ENCODE assay signal across 15 cellular contexts in the genomic region with DNA sequence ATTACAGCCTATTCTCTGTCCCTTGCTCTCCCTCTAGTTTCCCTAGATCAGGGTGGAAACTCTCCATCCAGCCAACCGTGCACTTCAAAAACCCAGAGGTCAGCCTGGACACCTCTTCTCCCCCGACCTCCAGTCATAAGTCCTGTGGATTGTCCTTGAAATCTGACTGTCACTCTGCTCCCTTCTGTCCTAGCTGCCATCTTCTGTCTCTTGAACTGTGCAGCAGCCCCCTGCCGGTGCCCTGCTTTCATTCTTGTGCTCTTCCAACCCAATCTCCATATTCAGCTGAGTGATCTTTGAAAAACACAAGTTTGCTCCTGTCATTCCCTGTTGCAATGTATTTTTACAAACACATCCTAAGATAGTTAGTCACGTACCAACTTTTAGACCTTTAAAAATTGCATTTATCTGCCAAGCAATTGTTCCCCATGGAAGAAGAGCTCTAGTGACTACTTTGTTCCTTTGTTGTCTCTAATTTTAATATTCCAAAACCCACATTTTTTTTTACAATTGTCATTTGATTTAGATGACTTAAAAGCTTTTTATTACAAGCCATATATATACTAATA.
A peak's percentile ranks its signal among the peaks of the same experiment; 100 is the strongest.
DNase-seq lines count a peak whose midpoint lies in the region; ATAC-seq and TF ChIP-seq lines count a peak whose summit lies in the region.
"Had no signal": no experiment of that assay in that cellular context is flagged by ENCODE, and none has a peak within 500 bp of the region (broad histone marks: within the 10 kb centered on the region; RNA-seq: fewer than 3 reads in every experiment).

No MANE protein-coding gene starts in this region.

- H3K27ac Mint-ChIP-seq in type B pancreatic cell = no peak overlapping the region
- H3K27ac Mint-ChIP-seq: activated CD8-positive, alpha-beta memory T cell treated with anti-CD3 and anti-CD28 coated beads, Interleukin-2, amount 10 ng/mL, durations not matched to agents 7 days and 5 days had no signal

- no peaks in the 10 kb centered on the region for H3K36me3 Mint-ChIP-seq in type B pancreatic cell

- no peaks in the 10 kb centered on the region for H3K9me2 ChIP-seq in SK-N-SH

- H3K9me3 Mint-ChIP-seq in type B pancreatic cell = no peaks in the 10 kb centered on the region

- H2AFZ ChIP-seq in SK-N-SH (ENCODE audit: low read depth) = peak overlapping the region; percentile 45; the same call in 1 of the 2 replicates

- H3K9ac ChIP-seq in SK-N-SH = no peak overlapping the region

- H3K27me3 ChIP-seq in SK-N-SH (ENCODE audit: insufficient read depth) = no peaks in the 10 kb centered on the region

- ATAC-seq in SK-N-SH treated with all-trans-retinoic acid at 6 μM for 48 hours (no peak; the same call in 2 of the 3 replicates), omental fat pad (ENCODE audit: low FRiP score) (no peak)
- ATAC-seq: esophagus mucosa had no signal

- H3K27me3 Mint-ChIP-seq in type B pancreatic cell = no peaks in the 10 kb centered on the region
- H3K27me3 Mint-ChIP-seq: activated CD8-positive, alpha-beta memory T cell treated with anti-CD3 and anti-CD28 coated beads, Interleukin-2, amount 10 ng/mL, durations not matched to agents 7 days and 5 days had no signal

- no peak for TF ChIP-seq RAD21 in SK-N-SH (IDR thresholded peaks at IDR 0.05; ENCODE audit: low read length)

- H3K4me2 ChIP-seq in SK-N-SH = 0 out of 2 replicates have a peak overlapping the region, but pooled peaks have one; percentile 42

- H3K79me2 ChIP-seq in SK-N-SH (ENCODE audit: insufficient read depth) = no peaks in the 10 kb centered on the region

- CTCF ChIA-PET in SK-N-SH (lab: Yijun Ruan, JAX) = interaction anchor here (1.0 to 1.9 kb wide), 4 partner anchors 10 to 339 kb away, joined by 3 to 9 read pairs (median 4); no protein-coding TSS in a partner anchor

- 86% methylated on average over 4 of the region's 4 CpGs for WGBS in SK-N-SH (ENCODE audit: low lambda C conversion rate)

- no peaks in the 10 kb centered on the region for H3K4me1 Mint-ChIP-seq in type B pancreatic cell (ENCODE audit: unreplicated experiment)

- no peaks in the 10 kb centered on the region for H4K20me1 ChIP-seq in SK-N-SH (ENCODE audit: insufficient read depth)

- peak overlapping the region in 1 of 2 experiments; percentile 76; a peak in 2 of 4 replicates for H3K27ac ChIP-seq in SK-N-SH (ENCODE audit: low read depth in 2 of 2, low read length in 1 of 2)

- TF ChIP-seq CTCF in SK-N-SH (IDR thresholded peaks at IDR 0.05) (no peak), epithelial cell of proximal tubule (conservative IDR thresholded peaks at IDR 0.05; ENCODE audit: low read depth, low read length) (peak; percentile 7), type B pancreatic cell (conservative IDR thresholded peaks at IDR 0.05) (peak; percentile 43), omental fat pad (IDR thresholded peaks at IDR 0.05) (no peak)

- POLR2A ChIA-PET in SK-N-SH (lab: Yijun Ruan, JAX) = interaction anchor here (1.1 kb wide), 1 partner anchor 331 kb away, joined by 5 read pairs; no protein-coding TSS in a partner anchor

- H3K4me1 ChIP-seq in SK-N-SH (ENCODE audit: control insufficient read depth in 1 of 2, insufficient read depth in 2 of 2, low read depth in 1 of 2, low read length in 1 of 2) = peaks cover 0 to 19% of the 10 kb centered on the region in 2 experiments; a peak in 2 of 4 replicates

- H3K9me3 ChIP-seq in SK-N-SH = no peaks in the 10 kb centered on the region

- no peaks in the 10 kb centered on the region for H3K36me3 ChIP-seq in SK-N-SH (replicated peaks in 1 of 2; ENCODE audit: control insufficient read depth in 1 of 2, insufficient read depth in 2 of 2, low read length in 1 of 2)

- no peak for TF ChIP-seq EP300 in SK-N-SH (IDR thresholded peaks at IDR 0.05; ENCODE audit: borderline replicate concordance in 1 of 2, low read depth in 1 of 2, low read length in 1 of 2)

- H3F3A ChIP-seq in SK-N-SH (replicated peaks; ENCODE audit: insufficient read depth) = no peaks in the 10 kb centered on the region

- DNase-seq in SK-N-SH (no peak), NCI-H146 treated with DMSO at 0.1 percent for 48 hours (lab: John Stamatoyannopoulos, UW; ENCODE audit: unreplicated experiment) (peak; percentile 65), epithelial cell of proximal tubule (ENCODE audit: low read depth) (no peak), type B pancreatic cell (ENCODE audit: extremely low spot score, unreplicated experiment) (no peak), omental fat pad (ENCODE audit: low spot score) (no peak), NCI-H2107 (lab: John Stamatoyannopoulos, UW) (no peak), foreskin melanocyte (no peak)
- DNase-seq: activated CD8-positive, alpha-beta memory T cell treated with anti-CD3 and anti-CD28 coated beads, Interleukin-2, amount 10 ng/mL, durations not matched to agents 7 days and 5 days; activated naive CD4-positive, alpha-beta T cell treated with Interleukin-2 at 50 U/mL for 16 hours; Calu3; cortex of kidney; kidney; NCI-H1092 treated with DMSO at 0.1 percent for 48 hours had no signal

- no peak overlapping the region for H3K4me3 ChIP-seq in SK-N-SH (ENCODE audit: low read depth in 2 of 2, low read length in 1 of 2)
- no peak overlapping the region for H3K4me3 ChIP-seq in epithelial cell of proximal tubule (ENCODE audit: low read depth, low read length)

- no peak overlapping the region for H3K4me3 Mint-ChIP-seq in type B pancreatic cell
- H3K4me3 Mint-ChIP-seq: activated CD8-positive, alpha-beta memory T cell treated with anti-CD3 and anti-CD28 coated beads, Interleukin-2, amount 10 ng/mL, durations not matched to agents 7 days and 5 days had no signal

TF ChIP-seq in SK-N-SH, 30 proteins besides CTCF, POLR2A, EP300 and RAD21 (continues in another document):
- TF ChIP-seq, protein P1, sequence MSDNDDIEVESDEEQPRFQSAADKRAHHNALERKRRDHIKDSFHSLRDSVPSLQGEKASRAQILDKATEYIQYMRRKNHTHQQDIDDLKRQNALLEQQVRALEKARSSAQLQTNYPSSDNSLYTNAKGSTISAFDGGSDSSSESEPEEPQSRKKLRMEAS (IDR thresholded peaks at IDR 0.05; ENCODE audit: low read depth) = no peak
- TF ChIP-seq, protein P2, sequence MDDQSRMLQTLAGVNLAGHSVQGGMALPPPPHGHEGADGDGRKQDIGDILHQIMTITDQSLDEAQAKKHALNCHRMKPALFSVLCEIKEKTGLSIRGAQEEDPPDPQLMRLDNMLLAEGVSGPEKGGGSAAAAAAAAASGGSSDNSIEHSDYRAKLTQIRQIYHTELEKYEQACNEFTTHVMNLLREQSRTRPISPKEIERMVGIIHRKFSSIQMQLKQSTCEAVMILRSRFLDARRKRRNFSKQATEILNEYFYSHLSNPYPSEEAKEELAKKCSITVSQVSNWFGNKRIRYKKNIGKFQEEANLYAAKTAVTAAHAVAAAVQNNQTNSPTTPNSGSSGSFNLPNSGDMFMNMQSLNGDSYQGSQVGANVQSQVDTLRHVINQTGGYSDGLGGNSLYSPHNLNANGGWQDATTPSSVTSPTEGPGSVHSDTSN (IDR thresholded peaks at IDR 0.05) = no peak

TF ChIP-seq in SK-N-SH treated with all-trans-retinoic acid at 6 μM for 48 hours, 23 proteins besides CTCF, POLR2A, EP300 and RAD21 (continues in another document):
- no peak for TF ChIP-seq ZNF565 (CRISPR knock-in tag; conservative IDR thresholded peaks at IDR 0.05; ENCODE audit: low read depth)
- TF ChIP-seq RARB (CRISPR knock-in tag; IDR thresholded peaks at IDR 0.05) = no peak
- TF ChIP-seq, protein P3, sequence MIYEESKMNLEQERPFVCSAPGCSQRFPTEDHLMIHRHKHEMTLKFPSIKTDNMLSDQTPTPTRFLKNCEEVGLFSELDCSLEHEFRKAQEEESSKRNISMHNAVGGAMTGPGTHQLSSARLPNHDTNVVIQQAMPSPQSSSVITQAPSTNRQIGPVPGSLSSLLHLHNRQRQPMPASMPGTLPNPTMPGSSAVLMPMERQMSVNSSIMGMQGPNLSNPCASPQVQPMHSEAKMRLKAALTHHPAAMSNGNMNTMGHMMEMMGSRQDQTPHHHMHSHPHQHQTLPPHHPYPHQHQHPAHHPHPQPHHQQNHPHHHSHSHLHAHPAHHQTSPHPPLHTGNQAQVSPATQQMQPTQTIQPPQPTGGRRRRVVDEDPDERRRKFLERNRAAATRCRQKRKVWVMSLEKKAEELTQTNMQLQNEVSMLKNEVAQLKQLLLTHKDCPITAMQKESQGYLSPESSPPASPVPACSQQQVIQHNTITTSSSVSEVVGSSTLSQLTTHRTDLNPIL (CRISPR knock-in tag; IDR thresholded peaks at IDR 0.05; ENCODE audit: low read depth) = no peak
- TF ChIP-seq, protein P4, sequence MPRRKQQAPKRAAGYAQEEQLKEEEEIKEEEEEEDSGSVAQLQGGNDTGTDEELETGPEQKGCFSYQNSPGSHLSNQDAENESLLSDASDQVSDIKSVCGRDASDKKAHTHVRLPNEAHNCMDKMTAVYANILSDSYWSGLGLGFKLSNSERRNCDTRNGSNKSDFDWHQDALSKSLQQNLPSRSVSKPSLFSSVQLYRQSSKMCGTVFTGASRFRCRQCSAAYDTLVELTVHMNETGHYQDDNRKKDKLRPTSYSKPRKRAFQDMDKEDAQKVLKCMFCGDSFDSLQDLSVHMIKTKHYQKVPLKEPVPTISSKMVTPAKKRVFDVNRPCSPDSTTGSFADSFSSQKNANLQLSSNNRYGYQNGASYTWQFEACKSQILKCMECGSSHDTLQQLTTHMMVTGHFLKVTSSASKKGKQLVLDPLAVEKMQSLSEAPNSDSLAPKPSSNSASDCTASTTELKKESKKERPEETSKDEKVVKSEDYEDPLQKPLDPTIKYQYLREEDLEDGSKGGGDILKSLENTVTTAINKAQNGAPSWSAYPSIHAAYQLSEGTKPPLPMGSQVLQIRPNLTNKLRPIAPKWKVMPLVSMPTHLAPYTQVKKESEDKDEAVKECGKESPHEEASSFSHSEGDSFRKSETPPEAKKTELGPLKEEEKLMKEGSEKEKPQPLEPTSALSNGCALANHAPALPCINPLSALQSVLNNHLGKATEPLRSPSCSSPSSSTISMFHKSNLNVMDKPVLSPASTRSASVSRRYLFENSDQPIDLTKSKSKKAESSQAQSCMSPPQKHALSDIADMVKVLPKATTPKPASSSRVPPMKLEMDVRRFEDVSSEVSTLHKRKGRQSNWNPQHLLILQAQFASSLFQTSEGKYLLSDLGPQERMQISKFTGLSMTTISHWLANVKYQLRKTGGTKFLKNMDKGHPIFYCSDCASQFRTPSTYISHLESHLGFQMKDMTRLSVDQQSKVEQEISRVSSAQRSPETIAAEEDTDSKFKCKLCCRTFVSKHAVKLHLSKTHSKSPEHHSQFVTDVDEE (CRISPR knock-in tag; IDR thresholded peaks at IDR 0.05) = no peak

Comparison
In these comparisons a context has a peak if more than half of its experiments do, and no peak if none do; other contexts are left out.
1. CTCF ChIP-seq: peak in epithelial cell of proximal tubule (single experiment) and type B pancreatic cell (single experiment); none in SK-N-SH (single experiment) and omental fat pad (0 of 3).